Comparison of ENCODE assay signal across 24 cellular contexts in genomic region chr11:79198898-79199250, GRCh38.
DNase-seq lines count a peak whose midpoint lies in the region; ATAC-seq and TF ChIP-seq lines count a peak whose summit lies in the region.
"Had no signal": no experiment of that assay in that cellular context is flagged by ENCODE, and none has a peak within 500 bp of the region (broad histone marks: within the 10 kb centered on the region; RNA-seq: fewer than 3 reads in every experiment).

No MANE protein-coding gene starts in this region.

- no TSS peak for BruUV-seq in PC-3 (replicated peaks; lab: Mats Ljungman, UMichigan)

- H3K79me2 ChIP-seq in GM23248 (ENCODE audit: insufficient read depth) (no peaks in the 10 kb centered on the region), PC-3 (ENCODE audit: low read length) (no peaks in the 10 kb centered on the region), fibroblast of lung (ENCODE audit: control insufficient read depth, insufficient read depth, low read length) (no peaks in the 10 kb centered on the region)

- no peak overlapping the region for H2AFZ ChIP-seq in GM23248
- H2AFZ ChIP-seq in PC-3 (ENCODE audit: low read length) = no peak overlapping the region
- no peak overlapping the region for H2AFZ ChIP-seq in fibroblast of lung (ENCODE audit: low read length)

- 24 to 30% methylated on average over 3 of the region's 3 CpGs for WGBS in GM23248 (ENCODE audit: low coverage in 1 of 2, low lambda C conversion rate in 2 of 2, missing lambda C conversion rate in 2 of 2), 2 experiments

- TF ChIP-seq CTCF in PC-3 (conservative IDR thresholded peaks at IDR 0.05; ENCODE audit: low read depth, low read length) (no peak), fibroblast of lung (conservative IDR thresholded peaks at IDR 0.05 in 1 of 2, IDR thresholded peaks at IDR 0.05 in 1 of 2; ENCODE audit: low read depth in 1 of 2, low read length in 2 of 2) (no peak), upper lobe of right lung (IDR thresholded peaks at IDR 0.05) (no peak), Peyer's patch (IDR thresholded peaks at IDR 0.05) (no peak)

- no peaks in the 10 kb centered on the region for H3K4me1 Mint-ChIP-seq in activated naive CD4-positive, alpha-beta T cell treated with anti-CD3 and anti-CD28 coated beads, Interleukin-2, amount 10 ng/mL, durations not matched to agents 7 days and 5 days
- H3K4me1 Mint-ChIP-seq: H9, WTC11 had no signal

- intact Hi-C loops in PC-3 (cut with micrococcal nuclease) (no loop called here), upper lobe of right lung (cut with DNase I) (no loop called here)

- H3K9me2 ChIP-seq in GM23248 (ENCODE audit: insufficient read depth) = no peaks in the 10 kb centered on the region
- no peaks in the 10 kb centered on the region for H3K9me2 ChIP-seq in PC-3 (replicated peaks; ENCODE audit: low read length)

- H3K27me3 Mint-ChIP-seq in activated naive CD4-positive, alpha-beta T cell treated with anti-CD3 and anti-CD28 coated beads, Interleukin-2, amount 10 ng/mL, durations not matched to agents 7 days and 5 days = no peaks in the 10 kb centered on the region
- H3K27me3 Mint-ChIP-seq: activated CD4-positive, alpha-beta memory T cell treated with anti-CD3 and anti-CD28 coated beads for 36 hours; B cell; naive B cell had no signal

- H3K27ac ChIP-seq in GM23248 (no peak overlapping the region), PC-3 (ENCODE audit: low read length) (no peak overlapping the region), fibroblast of lung (ENCODE audit: insufficient read depth, low read length) (no peak overlapping the region), upper lobe of right lung (no peak overlapping the region), Peyer's patch (no peak overlapping the region)
- H3K27ac ChIP-seq: foreskin keratinocyte had no signal

- TF ChIP-seq POLR2A in Peyer's patch (IDR thresholded peaks at IDR 0.05) = no peak

- DNase-seq in GM23248 (peak; percentile 31), PC-3 (peak; percentile 48), fibroblast of lung (ENCODE audit: low read depth in 2 of 2) (peak; percentile 40 to 55), upper lobe of right lung (no peak), Peyer's patch (no peak)
- no peak for DNase-seq in activated naive CD4-positive, alpha-beta T cell treated with anti-CD3 and anti-CD28 coated beads, Interleukin-2, amount 10 ng/mL, durations not matched to agents 7 days and 5 days
- DNase-seq: activated CD4-positive, alpha-beta memory T cell treated with anti-CD3 and anti-CD28 coated beads for 36 hours; activated naive CD4-positive, alpha-beta T cell; activated T-cell treated with anti-CD3 and anti-CD28 coated beads for 4 hours; foreskin keratinocyte; H9; hippocampal formation; naive B cell; NCI-H2081; NCI-H524 treated with DMSO at 0.1 percent for 48 hours; right cardiac atrium; stimulated activated CD4-positive, alpha-beta T cell treated with anti-CD3 and anti-CD28 coated beads, Interleukin-15, amount 100 ng/mL, for 24 hours; T-helper 2 cell had no signal

- H3F3A ChIP-seq in GM23248 (ENCODE audit: insufficient read depth) (no peaks in the 10 kb centered on the region), PC-3 (ENCODE audit: low read length, unreplicated experiment) (no peaks in the 10 kb centered on the region)

- in situ Hi-C loops in GM23248 (cut with MboI) = no loop called here

- H3K36me3 ChIP-seq in GM23248 (ENCODE audit: low read depth) (no peaks in the 10 kb centered on the region), PC-3 (ENCODE audit: low read depth, low read length) (no peaks in the 10 kb centered on the region), fibroblast of lung (ENCODE audit: control insufficient read depth, insufficient read depth, low read length) (no peaks in the 10 kb centered on the region), upper lobe of right lung (no peaks in the 10 kb centered on the region), Peyer's patch (no peaks in the 10 kb centered on the region)
- H3K36me3 ChIP-seq: ascending aorta had no signal

- H3K9ac ChIP-seq in GM23248 = no peak overlapping the region
- H3K9ac ChIP-seq in PC-3 (ENCODE audit: low read length) = no peak overlapping the region
- H3K9ac ChIP-seq in fibroblast of lung (ENCODE audit: insufficient read depth, low read length) = no peak overlapping the region

- H3K9me3 Mint-ChIP-seq in activated naive CD4-positive, alpha-beta T cell treated with anti-CD3 and anti-CD28 coated beads, Interleukin-2, amount 10 ng/mL, durations not matched to agents 7 days and 5 days = peaks cover 3% of the 10 kb centered on the region
- H3K9me3 Mint-ChIP-seq: activated CD4-positive, alpha-beta memory T cell treated with anti-CD3 and anti-CD28 coated beads for 36 hours had no signal

- CTCF ChIA-PET in PC-3 (lab: Charles Lee) = no interaction called here
- CTCF ChIA-PET in activated naive CD4-positive, alpha-beta T cell treated with anti-CD3 and anti-CD28 coated beads, Interleukin-2, amount 10 ng/mL, durations not matched to agents 7 days and 5 days (lab: Charles Lee) = no interaction called here

- H3K27me3 ChIP-seq in GM23248 (replicated peaks; ENCODE audit: insufficient read depth) (0 out of 2 replicates have a peak, but pooled peaks cover 3% of the 10 kb centered on the region), PC-3 (ENCODE audit: low read length) (peaks cover 32% of the 10 kb centered on the region), fibroblast of lung (ENCODE audit: control insufficient read depth, insufficient read depth, low read length) (no peaks in the 10 kb centered on the region), upper lobe of right lung (no peaks in the 10 kb centered on the region), Peyer's patch (no peaks in the 10 kb centered on the region)
- H3K27me3 ChIP-seq: ascending aorta, foreskin keratinocyte had no signal

- H4K20me1 ChIP-seq in GM23248 (ENCODE audit: insufficient read depth) (no peaks in the 10 kb centered on the region), PC-3 (ENCODE audit: low read length) (no peaks in the 10 kb centered on the region), fibroblast of lung (ENCODE audit: control insufficient read depth, extremely low read depth, insufficient read depth, low read length) (no peaks in the 10 kb centered on the region)

- no peaks in the 10 kb centered on the region for H3K36me3 Mint-ChIP-seq in activated naive CD4-positive, alpha-beta T cell treated with anti-CD3 and anti-CD28 coated beads, Interleukin-2, amount 10 ng/mL, durations not matched to agents 7 days and 5 days
- H3K36me3 Mint-ChIP-seq: activated CD4-positive, alpha-beta memory T cell treated with anti-CD3 and anti-CD28 coated beads for 36 hours; naive B cell; WTC11 had no signal

- H3K4me3 ChIP-seq in GM23248 = no peak overlapping the region
- H3K4me3 ChIP-seq in PC-3 (ENCODE audit: low read length) = no peak overlapping the region
- no peak overlapping the region for H3K4me3 ChIP-seq in fibroblast of lung (replicated peaks in 1 of 4; ENCODE audit: control extremely low read depth in 1 of 4, insufficient read depth in 1 of 4, low read depth in 3 of 4, low read length in 4 of 4)
- H3K4me3 ChIP-seq in upper lobe of right lung = no peak overlapping the region
- H3K4me3 ChIP-seq in Peyer's patch = no peak overlapping the region
- H3K4me3 ChIP-seq: ascending aorta, coronary artery, K562 had no signal

- H3K4me3 Mint-ChIP-seq in activated naive CD4-positive, alpha-beta T cell treated with anti-CD3 and anti-CD28 coated beads, Interleukin-2, amount 10 ng/mL, durations not matched to agents 7 days and 5 days = no peak overlapping the region
- H3K4me3 Mint-ChIP-seq: activated CD4-positive, alpha-beta memory T cell treated with anti-CD3 and anti-CD28 coated beads for 36 hours; B cell; H9; naive B cell; WTC11 had no signal

- POLR2A ChIA-PET in PC-3 (lab: Charles Lee; ENCODE audit: unreplicated experiment) = no interaction called here

- no peak for ATAC-seq in PC-3
- peak; percentile 37 for ATAC-seq in upper lobe of right lung
- no peak for ATAC-seq in HG03139 (IDR thresholded peaks at IDR 0.05; ENCODE audit: unreplicated experiment)
- ATAC-seq: foreskin keratinocyte, K562, right cardiac atrium, WTC11 had no signal

- no peak overlapping the region for H3K27ac Mint-ChIP-seq in activated naive CD4-positive, alpha-beta T cell treated with anti-CD3 and anti-CD28 coated beads, Interleukin-2, amount 10 ng/mL, durations not matched to agents 7 days and 5 days
- H3K27ac Mint-ChIP-seq: activated CD4-positive, alpha-beta memory T cell treated with anti-CD3 and anti-CD28 coated beads for 36 hours; B cell; H9; naive B cell; WTC11 had no signal

- H3K4me1 ChIP-seq in GM23248 (ENCODE audit: insufficient read depth) = no peaks in the 10 kb centered on the region
- no peaks in the 10 kb centered on the region for H3K4me1 ChIP-seq in PC-3 (ENCODE audit: insufficient read depth, low read length)
- peaks cover 2% of the 10 kb centered on the region for H3K4me1 ChIP-seq in fibroblast of lung (ENCODE audit: control insufficient read depth, extremely low read depth, insufficient read depth, low read length)
- no peaks in the 10 kb centered on the region for H3K4me1 ChIP-seq in upper lobe of right lung
- H3K4me1 ChIP-seq in Peyer's patch = no peaks in the 10 kb centered on the region

- H3K4me2 ChIP-seq in GM23248 (ENCODE audit: unreplicated experiment) = no peak overlapping the region
- H3K4me2 ChIP-seq in PC-3 (ENCODE audit: low read length) = no peak overlapping the region
- no peak overlapping the region for H3K4me2 ChIP-seq in fibroblast of lung (ENCODE audit: extremely low read depth, insufficient read depth, low read length)

- H3K9me3 ChIP-seq in GM23248 (ENCODE audit: low read depth) (no peaks in the 10 kb centered on the region), PC-3 (ENCODE audit: low read length) (no peaks in the 10 kb centered on the region), fibroblast of lung (ENCODE audit: control insufficient read depth, insufficient read depth, low read depth, low read length) (no peaks in the 10 kb centered on the region), upper lobe of right lung (no peaks in the 10 kb centered on the region), Peyer's patch (no peaks in the 10 kb centered on the region)
- H3K9me3 ChIP-seq: ascending aorta had no signal

Comparison
In these comparisons a context has a peak if more than half of its experiments do, and no peak if none do; other contexts are left out.
1. DNase-seq: peak in GM23248 (single experiment), PC-3 (single experiment) and fibroblast of lung (2 of 2); none in upper lobe of right lung (single experiment), Peyer's patch (0 of 3) and activated naive CD4-positive, alpha-beta T cell treated with anti-CD3 and anti-CD28 coated beads, Interleukin-2, amount 10 ng/mL, durations not matched to agents 7 days and 5 days (single experiment).